8 cellular contexts compared by ENCODE assay signal in genomic region chr12:15590180-15590826, GRCh38.
DNase-seq lines count a peak whose midpoint lies in the region; ATAC-seq and TF ChIP-seq lines count a peak whose summit lies in the region.

No MANE protein-coding gene starts in this region.

- no peak overlapping the region for H4K8ac ChIP-seq in mesendoderm (ENCODE audit: low read depth, low read length)

- H3K18ac ChIP-seq in mesendoderm (ENCODE audit: low read length), result no peak overlapping the region

- peak overlapping the region; percentile 30 for H3K4me3 ChIP-seq in CD8-positive, alpha-beta memory T cell (ENCODE audit: low read length)
- H3K4me3 ChIP-seq in endodermal cell (ENCODE audit: low read length), result no peak overlapping the region
- H3K4me3 ChIP-seq in mesendoderm (ENCODE audit: low read length), result no peak overlapping the region

- H3K9me3 Mint-ChIP-seq in CD8-positive, alpha-beta memory T cell, result no peaks in the 10 kb centered on the region
- H3K9me3 Mint-ChIP-seq in endodermal cell, result no peaks in the 10 kb centered on the region
- no peaks in the 10 kb centered on the region for H3K9me3 Mint-ChIP-seq in stimulated activated naive B cell treated with anti-CD40 and anti-IgM and Interleukin-4, amounts not matched to agents 10 μg/mL and 1 μg/mL and 100 μg/mL, for 72 hours

- ATAC-seq in GM19463 (IDR thresholded peaks at IDR 0.05; ENCODE audit: unreplicated experiment) (peak; percentile 85), HG03558 (IDR thresholded peaks at IDR 0.05; ENCODE audit: extremely low read depth, unreplicated experiment) (peak; percentile 89)
- peak; percentile 92 to 96 for ATAC-seq in stimulated activated naive B cell treated with anti-CD40 and anti-IgM and Interleukin-4, amounts not matched to agents 10 μg/mL and 1 μg/mL and 100 μg/mL, for 72 hours (replicated peaks)

- H3K56ac ChIP-seq in mesendoderm (ENCODE audit: low read length), result peak overlapping the region; percentile 82

- H3K9ac ChIP-seq in endodermal cell (ENCODE audit: extremely low read depth, low read length, poor library complexity, severe bottlenecking) (no peak overlapping the region), mesendoderm (ENCODE audit: low read length) (peak overlapping the region; percentile 36)

- no peak overlapping the region for H4K5ac ChIP-seq in mesendoderm (ENCODE audit: low read length)

- peaks cover 11 to 27% of the 10 kb centered on the region in 2 donors for H3K27me3 Mint-ChIP-seq in CD8-positive, alpha-beta memory T cell
- H3K27me3 Mint-ChIP-seq in endodermal cell (ENCODE audit: insufficient read depth), result peaks cover 15% of the 10 kb centered on the region
- no peaks in the 10 kb centered on the region for H3K27me3 Mint-ChIP-seq in stimulated activated naive B cell treated with anti-CD40 and anti-IgM and Interleukin-4, amounts not matched to agents 10 μg/mL and 1 μg/mL and 100 μg/mL, for 72 hours

- no peak overlapping the region for H2AK5ac ChIP-seq in mesendoderm (ENCODE audit: low read length)

- DNase-seq in CD8-positive, alpha-beta memory T cell, result peak; percentile 4 to 65 (median 47)
- peak; percentile 51 for DNase-seq in NCI-H69 (lab: John Stamatoyannopoulos, UW)
- DNase-seq in activated CD4-positive, alpha-beta T cell treated with anti-CD3 and anti-CD28 coated beads, Interleukin-2, amount 50 U/mL, for 48 hours, result peak; percentile 19 to 37
- peak; percentile 83 for DNase-seq in endodermal cell
- peak; percentile 77 for DNase-seq in mesendoderm
- DNase-seq in stimulated activated naive B cell treated with anti-CD40 and anti-IgM and Interleukin-4, amounts not matched to agents 10 μg/mL and 1 μg/mL and 100 μg/mL, for 72 hours, result peak; percentile 43

- no peaks in the 10 kb centered on the region for H3K79me2 ChIP-seq in mesendoderm (ENCODE audit: control insufficient read depth, insufficient read depth, low read length)

- H3K27ac ChIP-seq in CD8-positive, alpha-beta memory T cell (ENCODE audit: low read depth, low read length), result no peak overlapping the region
- H3K27ac ChIP-seq in endodermal cell (ENCODE audit: low read depth, low read length), result no peak overlapping the region
- H3K27ac ChIP-seq in mesendoderm (ENCODE audit: low read depth, low read length), result no peak overlapping the region

- peak overlapping the region; percentile 2 to 79 (median 67) for H3K4me3 Mint-ChIP-seq in CD8-positive, alpha-beta memory T cell
- H3K4me3 Mint-ChIP-seq in endodermal cell, result peak overlapping the region; percentile 39
- peak overlapping the region; percentile 75 to 77 for H3K4me3 Mint-ChIP-seq in stimulated activated naive B cell treated with anti-CD40 and anti-IgM and Interleukin-4, amounts not matched to agents 10 μg/mL and 1 μg/mL and 100 μg/mL, for 72 hours

- POLR2A ChIA-PET in CD8-positive, alpha-beta memory T cell (lab: Charles Lee), result no interaction called here

- H3K36me3 Mint-ChIP-seq in CD8-positive, alpha-beta memory T cell, result no peaks in the 10 kb centered on the region
- no peaks in the 10 kb centered on the region for H3K36me3 Mint-ChIP-seq in endodermal cell (ENCODE audit: low read depth)
- H3K36me3 Mint-ChIP-seq in stimulated activated naive B cell treated with anti-CD40 and anti-IgM and Interleukin-4, amounts not matched to agents 10 μg/mL and 1 μg/mL and 100 μg/mL, for 72 hours, result peaks cover 6 to 9% of the 10 kb centered on the region in 2 donors

- peak overlapping the region; percentile 69 for H3K4me2 ChIP-seq in mesendoderm (ENCODE audit: low read length)

- H3K36me3 ChIP-seq in CD8-positive, alpha-beta memory T cell (ENCODE audit: insufficient read depth, low read length), result no peaks in the 10 kb centered on the region
- H3K36me3 ChIP-seq in endodermal cell (ENCODE audit: control insufficient read depth, insufficient read depth, low read length) (no peaks in the 10 kb centered on the region), mesendoderm (ENCODE audit: control insufficient read depth, insufficient read depth, low read length) (no peaks in the 10 kb centered on the region)

- H3K4me1 Mint-ChIP-seq in CD8-positive, alpha-beta memory T cell, result peaks cover 8 to 11% (median 11%) of the 10 kb centered on the region in 3 donors
- H3K4me1 Mint-ChIP-seq in endodermal cell, result peaks cover 25% of the 10 kb centered on the region
- peaks cover 6 to 10% of the 10 kb centered on the region in 2 donors for H3K4me1 Mint-ChIP-seq in stimulated activated naive B cell treated with anti-CD40 and anti-IgM and Interleukin-4, amounts not matched to agents 10 μg/mL and 1 μg/mL and 100 μg/mL, for 72 hours

- no peak overlapping the region for H3K4ac ChIP-seq in mesendoderm (ENCODE audit: low read depth, low read length)

- CTCF ChIA-PET in CD8-positive, alpha-beta memory T cell (lab: Charles Lee), result interaction anchor here (0.6 to 3.7 kb wide), 17 partner anchors 9 to 310 kb away, joined by 3 to 18 read pairs (median 3); no protein-coding TSS in a partner anchor

- TF ChIP-seq CTCF in endodermal cell (conservative IDR thresholded peaks at IDR 0.05), result peak; percentile 100

- H2BK15ac ChIP-seq in mesendoderm (replicated peaks; ENCODE audit: low read depth), result no peak overlapping the region

- no peaks in the 10 kb centered on the region for H3K79me1 ChIP-seq in mesendoderm (ENCODE audit: low read length)

- no peaks in the 10 kb centered on the region for H3K27me3 ChIP-seq in CD8-positive, alpha-beta memory T cell (ENCODE audit: insufficient read depth, low read length, poor library complexity, severe bottlenecking)
- H3K27me3 ChIP-seq in endodermal cell (ENCODE audit: control insufficient read depth, insufficient read depth, low read length, poor library complexity, severe bottlenecking), result no peaks in the 10 kb centered on the region
- no peaks in the 10 kb centered on the region for H3K27me3 ChIP-seq in mesendoderm (ENCODE audit: insufficient read depth, low read length, poor library complexity)

- no peaks in the 10 kb centered on the region for H3K9me3 ChIP-seq in CD8-positive, alpha-beta memory T cell (ENCODE audit: low read length)
- no peaks in the 10 kb centered on the region for H3K9me3 ChIP-seq in endodermal cell (ENCODE audit: control insufficient read depth, low read length)

- peaks cover 4% of the 10 kb centered on the region for H3K4me1 ChIP-seq in CD8-positive, alpha-beta memory T cell (ENCODE audit: insufficient read depth, low read length)
- H3K4me1 ChIP-seq in endodermal cell (ENCODE audit: control insufficient read depth, insufficient read depth, low read length) (no peaks in the 10 kb centered on the region), mesendoderm (ENCODE audit: control insufficient read depth, low read depth, low read length) (no peaks in the 10 kb centered on the region)

- no peak overlapping the region for H2BK5ac ChIP-seq in mesendoderm (ENCODE audit: low read length)

- H3K27ac Mint-ChIP-seq in CD8-positive, alpha-beta memory T cell, result peak overlapping the region in 4 of 8 donors; percentile 19 to 66 (median 34)
- H3K27ac Mint-ChIP-seq in endodermal cell, result peak overlapping the region; percentile 75
- H3K27ac Mint-ChIP-seq in stimulated activated naive B cell treated with anti-CD40 and anti-IgM and Interleukin-4, amounts not matched to agents 10 μg/mL and 1 μg/mL and 100 μg/mL, for 72 hours, result peak overlapping the region; percentile 59

- H3K23ac ChIP-seq in mesendoderm (ENCODE audit: low read length), result no peak overlapping the region

- no peak overlapping the region for H2BK120ac ChIP-seq in mesendoderm (ENCODE audit: low read depth, low read length)

- 39 to 49% methylated on average over 12 to 16 of the region's 16 CpGs for WGBS in endodermal cell (ENCODE audit: insufficient coverage in 1 of 2, insufficient read length in 1 of 2), 2 experiments
- no CpG with 5 or more reads among the region's 16 CpGs for WGBS in mesendoderm (ENCODE audit: extremely low coverage, insufficient coverage, low lambda C conversion rate)

Comparison
In these comparisons a context has a peak if more than half of its experiments do, and no peak if none do; other contexts are left out.
1. DNase-seq: peak in every context shown above with its lines; median percentile 83 in endodermal cell; 77 in mesendoderm; 51 in NCI-H69; 47 in CD8-positive, alpha-beta memory T cell; 43 in stimulated activated naive B cell treated with anti-CD40 and anti-IgM and Interleukin-4, amounts not matched to agents 10 μg/mL and 1 μg/mL and 100 μg/mL, for 72 hours; 28 in activated CD4-positive, alpha-beta T cell treated with anti-CD3 and anti-CD28 coated beads, Interleukin-2, amount 50 U/mL, for 48 hours.